ENCODE assay signal across 8 cellular contexts in the genomic region with DNA sequence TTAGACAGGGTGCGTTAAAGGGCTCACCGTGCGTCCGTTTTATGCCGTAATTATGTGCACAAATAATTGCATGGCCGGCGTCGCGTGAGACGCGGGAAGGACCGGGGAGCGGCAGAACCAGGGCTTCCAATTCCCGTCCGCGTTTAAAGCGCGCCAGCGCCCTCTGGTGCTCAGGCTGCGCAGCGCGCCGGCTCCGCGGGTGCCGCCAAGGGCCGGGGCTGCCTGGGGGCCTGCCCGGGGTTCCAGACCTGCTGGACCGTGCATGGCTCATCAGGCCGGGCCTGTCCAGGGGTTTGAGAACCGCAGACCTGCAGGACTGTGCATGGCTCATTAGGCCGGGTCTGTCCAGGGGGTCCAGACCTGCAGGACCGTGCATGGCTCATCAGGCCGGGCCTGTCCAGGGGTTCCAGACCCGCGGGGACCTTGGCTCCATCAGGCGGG.
DNase-seq lines count a peak whose midpoint lies in the region; ATAC-seq lines count a peak whose summit lies in the region.

No MANE protein-coding gene starts in this region.

- no peak overlapping the region for H3K27ac ChIP-seq in caudate nucleus (ENCODE audit: low read depth, low read length)

- ATAC-seq in GM21786 (IDR thresholded peaks at IDR 0.05; ENCODE audit: unreplicated experiment) (peak; percentile 68), left colon (peak; percentile 92), GM19351 (IDR thresholded peaks at IDR 0.05; ENCODE audit: unreplicated experiment) (no peak)
- peak; percentile 80 for ATAC-seq in activated CD4-positive, CD25-positive, alpha-beta regulatory T cell treated with anti-CD3 and anti-CD28 coated beads, Interleukin-2, amount 50 U/mL, for 24 hours

- DNase-seq in DMS53 (lab: John Stamatoyannopoulos, UW) (peak; percentile 82), NCI-H1105 treated with DMSO at 0.1 percent for 48 hours (lab: John Stamatoyannopoulos, UW) (peak; percentile 56), caudate nucleus (lab: John Stamatoyannopoulos, UW) (peak in 45 of 61 donors; percentile 11 to 74 (median 36)), left colon (peak; percentile 46 to 79)
- DNase-seq in stimulated activated CD4-positive, alpha-beta T cell treated with anti-CD3 and anti-CD28 coated beads, Interleukin-2, amount 100 ng/mL, for 4 hours (ENCODE audit: low read depth), result peak; percentile 49

- intact Hi-C loops in left colon (cut with DNase I, micrococcal nuclease), result loop anchor here (5.0 kb wide), 2 partner anchors 512 to 517 kb away; no protein-coding TSS in a partner anchor
